In genomic region chr10:131111007-131111406, GRCh38 we compare ENCODE assay signal across 33 cellular contexts.
"Had no signal": no experiment of that assay in that cellular context is flagged by ENCODE, and none has a peak within 500 bp of the region (broad histone marks: within the 10 kb centered on the region; RNA-seq: fewer than 3 reads in every experiment).

No MANE protein-coding gene starts in this region.

- H3K27ac ChIP-seq: ascending aorta, cardiac muscle cell, VCaP had no signal

- H3K4me1 Mint-ChIP-seq: activated B cell treated with CpG ODN at 0.5 μM for 24 hours; activated CD4-positive, alpha-beta T cell treated with anti-CD3 and anti-CD28 coated beads, Interleukin-2, amount 10 ng/mL, durations not matched to agents 24 days and 14 days; activated naive CD4-positive, alpha-beta T cell treated with anti-CD3 and anti-CD28 coated beads, Interleukin-2, amount 10 ng/mL, durations not matched to agents 7 days and 5 days; activated naive CD4-positive, alpha-beta T cell treated with anti-CD3 and anti-CD28 coated beads, Interleukin-2, amount 50 U/mL, for 24 hours; activated naive CD8-positive, alpha-beta T cell treated with anti-CD3 and anti-CD28 coated beads, Interleukin-2, amount 10 ng/mL, durations not matched to agents 7 days and 5 days; activated naive CD8-positive, alpha-beta T cell treated with anti-CD3 and anti-CD28 coated beads, Interleukin-2, amount 50 U/mL, for 24 hours; central memory CD8-positive, alpha-beta T cell had no signal

- H3K36me3 Mint-ChIP-seq: activated CD4-positive, alpha-beta memory T cell treated with anti-CD3 and anti-CD28 coated beads for 36 hours; activated naive CD4-positive, alpha-beta T cell treated with anti-CD3 and anti-CD28 coated beads, Interleukin-2, amount 10 ng/mL, durations not matched to agents 7 days and 5 days; activated naive CD4-positive, alpha-beta T cell treated with anti-CD3 and anti-CD28 coated beads, Interleukin-2, amount 50 U/mL, for 24 hours; activated naive CD8-positive, alpha-beta T cell; activated naive CD8-positive, alpha-beta T cell treated with anti-CD3 and anti-CD28 coated beads, Interleukin-2, amount 10 ng/mL, durations not matched to agents 7 days and 5 days had no signal

- H3K4me3 ChIP-seq: ascending aorta, cardiac muscle cell had no signal

- H3K27me3 ChIP-seq: ascending aorta, cardiac muscle cell had no signal

- H3K4me3 Mint-ChIP-seq: activated B cell treated with CpG ODN at 0.5 μM for 24 hours; activated CD4-positive, alpha-beta memory T cell treated with anti-CD3 and anti-CD28 coated beads for 36 hours; activated CD4-positive, alpha-beta T cell treated with anti-CD3 and anti-CD28 coated beads, Interleukin-2, amount 10 ng/mL, durations not matched to agents 24 days and 14 days; activated CD8-positive, alpha-beta T cell treated with anti-CD3 and anti-CD28 coated beads for 36 hours; activated naive CD4-positive, alpha-beta T cell treated with anti-CD3 and anti-CD28 coated beads, Interleukin-2, amount 10 ng/mL, durations not matched to agents 7 days and 5 days; activated naive CD4-positive, alpha-beta T cell treated with anti-CD3 and anti-CD28 coated beads, Interleukin-2, amount 50 U/mL, for 24 hours; activated naive CD8-positive, alpha-beta T cell; activated naive CD8-positive, alpha-beta T cell treated with anti-CD3 and anti-CD28 coated beads, Interleukin-2, amount 10 ng/mL, durations not matched to agents 7 days and 5 days; activated naive CD8-positive, alpha-beta T cell treated with anti-CD3 and anti-CD28 coated beads, Interleukin-2, amount 50 U/mL, for 24 hours; activated T-cell treated with anti-CD3 and anti-CD28 coated beads, Interleukin-2, amount 50 U/mL, for 24 hours; central memory CD8-positive, alpha-beta T cell; T-helper 1 cell treated with Interleukin-12 subunit alpha and Interleukin-12 subunit beta and Interleukin-4 antibody, amounts not matched to agents 30 μg/mL and 1 μg/mL, for 36 hours; T-helper 2 cell treated with Interferon-gamma antibody and Interleukin-4, amounts not matched to agents 5 μg/mL and 100 μg/mL, for 36 hours had no signal

- H3K27ac Mint-ChIP-seq: activated B cell treated with CpG ODN at 0.5 μM for 24 hours; activated CD4-positive, alpha-beta memory T cell treated with anti-CD3 and anti-CD28 coated beads for 36 hours; activated CD4-positive, alpha-beta T cell treated with anti-CD3 and anti-CD28 coated beads, Interleukin-2, amount 10 ng/mL, durations not matched to agents 24 days and 14 days; activated CD8-positive, alpha-beta T cell treated with anti-CD3 and anti-CD28 coated beads for 36 hours; activated naive CD4-positive, alpha-beta T cell treated with anti-CD3 and anti-CD28 coated beads, Interleukin-2, amount 10 ng/mL, durations not matched to agents 7 days and 5 days; activated naive CD4-positive, alpha-beta T cell treated with anti-CD3 and anti-CD28 coated beads, Interleukin-2, amount 50 U/mL, for 24 hours; activated naive CD8-positive, alpha-beta T cell; activated naive CD8-positive, alpha-beta T cell treated with anti-CD3 and anti-CD28 coated beads, Interleukin-2, amount 10 ng/mL, durations not matched to agents 7 days and 5 days; activated naive CD8-positive, alpha-beta T cell treated with anti-CD3 and anti-CD28 coated beads, Interleukin-2, amount 50 U/mL, for 24 hours; activated T-cell treated with anti-CD3 and anti-CD28 coated beads, Interleukin-2, amount 50 U/mL, for 24 hours; activated T-helper 2 cell treated with anti-CD3 and anti-CD28 coated beads, Interferon-gamma antibody, Interleukin-2, Interleukin-4, amounts not matched to agents 10 μg/mL and 5 μg/mL and 100 μg/mL, durations not matched to agents 14 hours and 24 hours and 36 hours; T-helper 1 cell treated with Interleukin-12 subunit alpha and Interleukin-12 subunit beta and Interleukin-4 antibody, amounts not matched to agents 30 μg/mL and 1 μg/mL, for 36 hours; T-helper 2 cell treated with Interferon-gamma antibody and Interleukin-4, amounts not matched to agents 5 μg/mL and 100 μg/mL, for 36 hours had no signal

- H3K27me3 Mint-ChIP-seq: activated B cell treated with CpG ODN at 0.5 μM for 24 hours; activated CD4-positive, alpha-beta memory T cell treated with anti-CD3 and anti-CD28 coated beads for 36 hours; activated CD4-positive, alpha-beta T cell treated with anti-CD3 and anti-CD28 coated beads, Interleukin-2, amount 10 ng/mL, durations not matched to agents 24 days and 14 days; activated CD8-positive, alpha-beta T cell treated with anti-CD3 and anti-CD28 coated beads for 36 hours; activated naive CD4-positive, alpha-beta T cell treated with anti-CD3 and anti-CD28 coated beads, Interleukin-2, amount 10 ng/mL, durations not matched to agents 7 days and 5 days; activated naive CD4-positive, alpha-beta T cell treated with anti-CD3 and anti-CD28 coated beads, Interleukin-2, amount 50 U/mL, for 24 hours; activated naive CD8-positive, alpha-beta T cell; activated naive CD8-positive, alpha-beta T cell treated with anti-CD3 and anti-CD28 coated beads, Interleukin-2, amount 10 ng/mL, durations not matched to agents 7 days and 5 days; activated naive CD8-positive, alpha-beta T cell treated with anti-CD3 and anti-CD28 coated beads, Interleukin-2, amount 50 U/mL, for 24 hours; activated T-cell treated with anti-CD3 and anti-CD28 coated beads, Interleukin-2, amount 50 U/mL, for 24 hours; central memory CD8-positive, alpha-beta T cell had no signal

- H3K9me3 Mint-ChIP-seq: activated CD4-positive, alpha-beta T cell treated with anti-CD3 and anti-CD28 coated beads, Interleukin-2, amount 10 ng/mL, durations not matched to agents 24 days and 14 days; activated CD8-positive, alpha-beta T cell treated with anti-CD3 and anti-CD28 coated beads for 36 hours; activated naive CD4-positive, alpha-beta T cell treated with anti-CD3 and anti-CD28 coated beads, Interleukin-2, amount 50 U/mL, for 24 hours; central memory CD8-positive, alpha-beta T cell; T-helper 2 cell treated with Interferon-gamma antibody and Interleukin-4, amounts not matched to agents 5 μg/mL and 100 μg/mL, for 36 hours had no signal

- H3K36me3 ChIP-seq: ascending aorta, cardiac muscle cell had no signal

- ATAC-seq: activated CD8-positive, alpha-beta T cell treated with anti-CD3 and anti-CD28 coated beads for 36 hours; activated naive CD8-positive, alpha-beta T cell treated with anti-CD3 and anti-CD28 coated beads, Interleukin-2, amount 50 U/mL, for 24 hours had no signal

- H3K4me1 ChIP-seq: ascending aorta had no signal

- DNase-seq: activated B cell treated with CpG ODN at 0.5 μM for 24 hours; activated CD4-positive, alpha-beta memory T cell treated with anti-CD3 and anti-CD28 coated beads for 36 hours; activated CD4-positive, alpha-beta T cell treated with anti-CD3 and anti-CD28 coated beads for 4 hours; activated CD4-positive, alpha-beta T cell treated with anti-CD3 and anti-CD28 coated beads, Interleukin-2, amount 10 ng/mL, durations not matched to agents 24 days and 14 days; activated CD4-positive, alpha-beta T cell treated with anti-CD3 and anti-CD28 coated beads, Interleukin-2, amount 50 U/mL, for 1 hour; activated CD4-positive, alpha-beta T cell treated with anti-CD3 and anti-CD28 coated beads, Interleukin-2, amount 50 U/mL, for 4 hours; activated CD4-positive, CD25-positive, alpha-beta regulatory T cell treated with anti-CD3 and anti-CD28 coated beads, Interleukin-2, amount 50 U/mL, for 72 hours; activated CD8-positive, alpha-beta memory T cell treated with anti-CD3 and anti-CD28 coated beads, Interleukin-2, amount 50 U/mL, for 48 hours; activated CD8-positive, alpha-beta T cell treated with anti-CD3 and anti-CD28 coated beads for 36 hours; activated effector memory CD4-positive, alpha-beta T cell treated with Interleukin-2 at 50 U/mL for 16 hours; activated gamma-delta T cell; activated naive CD4-positive, alpha-beta T cell treated with anti-CD3 and anti-CD28 coated beads, Interleukin-2, amount 10 ng/mL, durations not matched to agents 7 days and 5 days; activated naive CD4-positive, alpha-beta T cell treated with Interleukin-2 at 50 U/mL for 16 hours; activated naive CD8-positive, alpha-beta T cell treated with anti-CD3 and anti-CD28 coated beads, Interleukin-2, amount 10 ng/mL, durations not matched to agents 7 days and 5 days; activated naive CD8-positive, alpha-beta T cell treated with anti-CD3 and anti-CD28 coated beads, Interleukin-2, amount 50 U/mL, for 24 hours; activated T-cell treated with anti-CD3 and anti-CD28 coated beads, Interleukin-2, amount 50 U/mL, for 24 hours; activated T-cell treated with anti-CD3 and anti-CD28 coated beads, Interleukin-2, amount 50 U/mL, for 48 hours; amygdala; anterior cingulate cortex; caudate nucleus; cerebellar nuclear complex; T-helper 1 cell; T-helper 2 cell; T-helper 9 cell had no signal
